In genomic region chr2:190970170-190970569, GRCh38 we compare ENCODE assay signal across 25 cellular contexts. TPM values are rescaled to one million over a fixed set of nuclear protein-coding genes. Genes with fewer than 3 reads are reported as not detected.
DNase-seq lines count a peak whose midpoint lies in the region; ATAC-seq and TF ChIP-seq lines count a peak whose summit lies in the region.
"Had no signal": no experiment of that assay in that cellular context is flagged by ENCODE, and none has a peak within 500 bp of the region (broad histone marks: within the 10 kb centered on the region; RNA-seq: fewer than 3 reads in every experiment).

No MANE protein-coding gene starts in this region.

- H3K36me3 ChIP-seq in CD4-positive, alpha-beta memory T cell (ENCODE audit: insufficient read depth, low read length) = peaks cover 90% of the 10 kb centered on the region
- peaks cover 59 to 86% (median 69%) of the 10 kb centered on the region in 3 experiments for H3K36me3 ChIP-seq in naive thymus-derived CD4-positive, alpha-beta T cell (ENCODE audit: control insufficient read depth in 2 of 3, insufficient read depth in 3 of 3, low read length in 3 of 3)
- H3K36me3 ChIP-seq: ovary had no signal

- H3K27ac ChIP-seq in CD4-positive, alpha-beta memory T cell (ENCODE audit: low read depth, low read length) = no peak overlapping the region
- no peak overlapping the region for H3K27ac ChIP-seq in naive thymus-derived CD4-positive, alpha-beta T cell (ENCODE audit: low read depth, low read length)
- H3K27ac ChIP-seq: ovary, thoracic aorta had no signal

- POLR2A ChIA-PET in CD4-positive, alpha-beta memory T cell (lab: Charles Lee; ENCODE audit: partially characterized antibody) = no interaction called here
- POLR2A ChIA-PET in activated CD8-positive, alpha-beta T cell treated with anti-CD3 and anti-CD28 coated beads, Interleukin-2, amount 10 ng/mL, durations not matched to agents 7 days and 5 days (lab: Charles Lee) = interaction anchor here (1.0 to 1.2 kb wide), 2 partner anchors 14 to 59 kb away, joined by 3 to 4 read pairs; no protein-coding TSS in a partner anchor
- POLR2A ChIA-PET in naive thymus-derived CD4-positive, alpha-beta T cell (lab: Charles Lee) = interaction anchor here (1.0 to 2.3 kb wide), 3 partner anchors 10 to 46 kb away, joined by 3 to 5 read pairs (median 5); no protein-coding TSS in a partner anchor

- peaks cover 95% of the 10 kb centered on the region for H3K36me3 Mint-ChIP-seq in activated T-cell treated with anti-CD3 and anti-CD28 coated beads, Interleukin-2, amount 50 U/mL, for 24 hours (ENCODE audit: low read depth)
- peaks cover 63 to 88% of the 10 kb centered on the region in 2 donors for H3K36me3 Mint-ChIP-seq in CD4-positive, alpha-beta memory T cell
- peaks cover 84% of the 10 kb centered on the region for H3K36me3 Mint-ChIP-seq in activated CD8-positive, alpha-beta T cell treated with anti-CD3 and anti-CD28 coated beads, Interleukin-2, amount 10 ng/mL, durations not matched to agents 7 days and 5 days (ENCODE audit: low read depth)
- peaks cover 15 to 70% (median 48%) of the 10 kb centered on the region in 5 donors for H3K36me3 Mint-ChIP-seq in naive thymus-derived CD4-positive, alpha-beta T cell
- peaks cover 52% of the 10 kb centered on the region for H3K36me3 Mint-ChIP-seq in nephron progenitor cell (ENCODE audit: low read depth)

- no peaks in the 10 kb centered on the region for H3K4me1 ChIP-seq in CD4-positive, alpha-beta memory T cell (ENCODE audit: insufficient read depth, low read length)
- no peaks in the 10 kb centered on the region for H3K4me1 ChIP-seq in naive thymus-derived CD4-positive, alpha-beta T cell (ENCODE audit: control insufficient read depth in 2 of 2, insufficient read depth in 2 of 2, low read length in 2 of 2)
- H3K4me1 ChIP-seq: HAP-1 had no signal

- peaks cover 43% of the 10 kb centered on the region for H3K4me1 Mint-ChIP-seq in activated T-cell treated with anti-CD3 and anti-CD28 coated beads, Interleukin-2, amount 50 U/mL, for 24 hours (ENCODE audit: low read depth)
- H3K4me1 Mint-ChIP-seq in CD4-positive, alpha-beta memory T cell = peaks cover 14 to 29% (median 21%) of the 10 kb centered on the region in 4 donors
- peaks cover 44% of the 10 kb centered on the region for H3K4me1 Mint-ChIP-seq in activated CD8-positive, alpha-beta T cell treated with anti-CD3 and anti-CD28 coated beads, Interleukin-2, amount 10 ng/mL, durations not matched to agents 7 days and 5 days (ENCODE audit: low read depth)
- H3K4me1 Mint-ChIP-seq in naive thymus-derived CD4-positive, alpha-beta T cell = peaks cover 12 to 61% (median 20%) of the 10 kb centered on the region in 7 donors
- H3K4me1 Mint-ChIP-seq in nephron progenitor cell = no peaks in the 10 kb centered on the region

- intact Hi-C loops in CD4-positive, alpha-beta memory T cell (cut with micrococcal nuclease) = no loop called here
- intact Hi-C loops in naive thymus-derived CD4-positive, alpha-beta T cell (cut with micrococcal nuclease) = no loop called here

- no peak for ATAC-seq in activated CD8-positive, alpha-beta T cell treated with anti-CD3 and anti-CD28 coated beads, Interleukin-2, amount 10 ng/mL, durations not matched to agents 7 days and 5 days
- ATAC-seq in naive thymus-derived CD4-positive, alpha-beta T cell = no peak
- no peak for ATAC-seq in HG03439 (IDR thresholded peaks at IDR 0.05; ENCODE audit: unreplicated experiment)
- ATAC-seq: PC-3 had no signal

- no peaks in the 10 kb centered on the region for H3K9me3 ChIP-seq in CD4-positive, alpha-beta memory T cell (ENCODE audit: control insufficient read depth in 1 of 2, low read length in 2 of 2)
- H3K9me3 ChIP-seq in naive thymus-derived CD4-positive, alpha-beta T cell (ENCODE audit: control insufficient read depth in 2 of 3, low read length in 3 of 3) = no peaks in the 10 kb centered on the region
- H3K9me3 ChIP-seq: esophagus squamous epithelium, HAP-1, ovary, thoracic aorta had no signal

- CTCF ChIA-PET in CD4-positive, alpha-beta memory T cell (lab: Charles Lee; ENCODE audit: partially characterized antibody) = no interaction called here
- CTCF ChIA-PET in activated CD8-positive, alpha-beta T cell treated with anti-CD3 and anti-CD28 coated beads, Interleukin-2, amount 10 ng/mL, durations not matched to agents 7 days and 5 days (lab: Charles Lee) = no interaction called here
- CTCF ChIA-PET in naive thymus-derived CD4-positive, alpha-beta T cell (lab: Charles Lee) = no interaction called here

- H3K27me3 Mint-ChIP-seq in activated T-cell treated with anti-CD3 and anti-CD28 coated beads, Interleukin-2, amount 50 U/mL, for 24 hours = no peaks in the 10 kb centered on the region
- no peaks in the 10 kb centered on the region for H3K27me3 Mint-ChIP-seq in CD4-positive, alpha-beta memory T cell
- no peaks in the 10 kb centered on the region for H3K27me3 Mint-ChIP-seq in activated CD8-positive, alpha-beta T cell treated with anti-CD3 and anti-CD28 coated beads, Interleukin-2, amount 10 ng/mL, durations not matched to agents 7 days and 5 days (ENCODE audit: low read depth)
- no peaks in the 10 kb centered on the region for H3K27me3 Mint-ChIP-seq in naive thymus-derived CD4-positive, alpha-beta T cell
- peaks cover 2% of the 10 kb centered on the region for H3K27me3 Mint-ChIP-seq in nephron progenitor cell (ENCODE audit: low read depth, poor library complexity)

- H3K4me3 ChIP-seq in CD4-positive, alpha-beta memory T cell (ENCODE audit: low read length in 2 of 2) = no peak overlapping the region
- no peak overlapping the region for H3K4me3 ChIP-seq in naive thymus-derived CD4-positive, alpha-beta T cell (ENCODE audit: low read length)
- H3K4me3 ChIP-seq: esophagus squamous epithelium, HAP-1, lung, ovary, thoracic aorta had no signal

- no peaks in the 10 kb centered on the region for H3K27me3 ChIP-seq in CD4-positive, alpha-beta memory T cell (ENCODE audit: insufficient read depth, low read length)
- H3K27me3 ChIP-seq in naive thymus-derived CD4-positive, alpha-beta T cell (ENCODE audit: control insufficient read depth in 2 of 2, insufficient read depth in 2 of 2, low read length in 2 of 2) = no peaks in the 10 kb centered on the region
- H3K27me3 ChIP-seq: esophagus squamous epithelium, ovary had no signal

- no peak for TF ChIP-seq CTCF in nephron progenitor cell (IDR thresholded peaks at IDR 0.05)

- H3K27ac Mint-ChIP-seq in activated T-cell treated with anti-CD3 and anti-CD28 coated beads, Interleukin-2, amount 50 U/mL, for 24 hours = peak overlapping the region; percentile 86
- H3K27ac Mint-ChIP-seq in CD4-positive, alpha-beta memory T cell = peak overlapping the region in 6 of 7 donors; percentile 53 to 87 (median 68)
- H3K27ac Mint-ChIP-seq in activated CD8-positive, alpha-beta T cell treated with anti-CD3 and anti-CD28 coated beads, Interleukin-2, amount 10 ng/mL, durations not matched to agents 7 days and 5 days = peak overlapping the region; percentile 61
- H3K27ac Mint-ChIP-seq in naive thymus-derived CD4-positive, alpha-beta T cell = peak overlapping the region; percentile 28 to 90 (median 73)
- H3K27ac Mint-ChIP-seq in nephron progenitor cell = no peak overlapping the region

- no peak for DNase-seq in activated T-cell treated with anti-CD3 and anti-CD28 coated beads, Interleukin-2, amount 50 U/mL, for 24 hours
- DNase-seq in activated T-cell treated with anti-CD3 and anti-CD28 coated beads, Interleukin-2, amount 50 U/mL, for 48 hours = no peak
- no peak for DNase-seq in CD4-positive, alpha-beta memory T cell
- DNase-seq in activated CD8-positive, alpha-beta T cell treated with anti-CD3 and anti-CD28 coated beads, Interleukin-2, amount 10 ng/mL, durations not matched to agents 7 days and 5 days = no peak
- no peak for DNase-seq in naive thymus-derived CD4-positive, alpha-beta T cell
- no peak for DNase-seq in NCI-H1092 (lab: John Stamatoyannopoulos, UW)
- DNase-seq in nephron progenitor cell = no peak
- DNase-seq: ACHN; activated gamma-delta T cell; cerebellar nuclear complex; DMS79; effector CD8-positive, alpha-beta T cell; esophagus squamous epithelium; kidney; NCI-H187 treated with DMSO at 0.1 percent for 48 hours; NCI-H2227 treated with DMSO at 0.1 percent for 48 hours; NCI-H774; ovary; PC-3; right cardiac atrium; SHP77 treated with DMSO at 0.1 percent for 48 hours had no signal

- H3K4me3 Mint-ChIP-seq in activated T-cell treated with anti-CD3 and anti-CD28 coated beads, Interleukin-2, amount 50 U/mL, for 24 hours = no peak overlapping the region
- H3K4me3 Mint-ChIP-seq in CD4-positive, alpha-beta memory T cell = no peak overlapping the region
- no peak overlapping the region for H3K4me3 Mint-ChIP-seq in activated CD8-positive, alpha-beta T cell treated with anti-CD3 and anti-CD28 coated beads, Interleukin-2, amount 10 ng/mL, durations not matched to agents 7 days and 5 days
- no peak overlapping the region for H3K4me3 Mint-ChIP-seq in naive thymus-derived CD4-positive, alpha-beta T cell
- no peak overlapping the region for H3K4me3 Mint-ChIP-seq in nephron progenitor cell

- H3K9me3 Mint-ChIP-seq in activated T-cell treated with anti-CD3 and anti-CD28 coated beads, Interleukin-2, amount 50 U/mL, for 24 hours = no peaks in the 10 kb centered on the region
- H3K9me3 Mint-ChIP-seq in CD4-positive, alpha-beta memory T cell = no peaks in the 10 kb centered on the region
- no peaks in the 10 kb centered on the region for H3K9me3 Mint-ChIP-seq in activated CD8-positive, alpha-beta T cell treated with anti-CD3 and anti-CD28 coated beads, Interleukin-2, amount 10 ng/mL, durations not matched to agents 7 days and 5 days (ENCODE audit: insufficient read depth)
- H3K9me3 Mint-ChIP-seq in naive thymus-derived CD4-positive, alpha-beta T cell = no peaks in the 10 kb centered on the region
- no peaks in the 10 kb centered on the region for H3K9me3 Mint-ChIP-seq in nephron progenitor cell

RNA-seq across cellular contexts. Expression of gene STAT1, which starts 43.8 kb away (rescaled TPM):
- 100 to 1,000 TPM; 130 TPM for total RNA-seq in CD4-positive, alpha-beta memory T cell
- polyA plus RNA-seq in CD4-positive, alpha-beta memory T cell = 100 to 1,000 TPM; 221 to 230 TPM
- total RNA-seq in activated CD8-positive, alpha-beta T cell treated with anti-CD3 and anti-CD28 coated beads, Interleukin-2, amount 10 ng/mL, durations not matched to agents 7 days and 5 days = 100 to 1,000 TPM; 472 to 473 TPM
- total RNA-seq in naive thymus-derived CD4-positive, alpha-beta T cell = 1,000 to 10,000 TPM in 1 of 5 experiments, 10 to 100 TPM in 4; 74.1 to 1,177 (median 89.6) TPM
- polyA plus RNA-seq in naive thymus-derived CD4-positive, alpha-beta T cell = 100 to 1,000 TPM; 221 to 244 TPM
